Comparison of ENCODE assay signal across 17 cellular contexts in the genomic region with DNA sequence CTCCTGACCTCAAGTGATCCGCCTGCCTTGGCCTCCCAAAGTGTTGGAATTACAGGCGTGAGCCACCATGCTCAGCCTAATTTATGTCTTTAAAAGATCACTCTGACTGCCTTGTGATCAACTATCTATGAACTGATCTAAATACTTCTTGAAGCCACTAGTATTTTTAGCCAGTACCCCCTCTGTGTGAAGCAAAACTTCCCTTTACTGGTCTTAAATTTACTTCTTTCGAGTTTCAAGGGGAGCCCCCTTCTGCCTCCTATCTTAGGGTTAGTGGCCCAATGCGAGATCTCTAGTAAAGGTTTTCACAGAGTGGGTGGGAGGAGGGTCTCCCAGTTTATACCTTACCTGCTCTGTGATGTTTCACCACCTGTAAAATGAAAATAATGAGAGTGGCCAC.
DNase-seq lines count a peak whose midpoint lies in the region; ATAC-seq and TF ChIP-seq lines count a peak whose summit lies in the region.
"Had no signal": no experiment of that assay in that cellular context is flagged by ENCODE, and none has a peak within 500 bp of the region (broad histone marks: within the 10 kb centered on the region; RNA-seq: fewer than 3 reads in every experiment).

No MANE protein-coding gene starts in this region.

- no peak overlapping the region for H3K4me3 Mint-ChIP-seq in activated CD8-positive, alpha-beta T cell treated with anti-CD3 and anti-CD28 coated beads for 36 hours
- no peak overlapping the region for H3K4me3 Mint-ChIP-seq in activated CD8-positive, alpha-beta T cell treated with anti-CD3 and anti-CD28 coated beads, Interleukin-2, amount 10 ng/mL, durations not matched to agents 7 days and 5 days
- H3K4me3 Mint-ChIP-seq in activated naive CD8-positive, alpha-beta T cell treated with anti-CD3 and anti-CD28 coated beads for 36 hours: no peak overlapping the region
- peak overlapping the region; percentile 6 to 64 for H3K4me3 Mint-ChIP-seq in stimulated activated naive B cell treated with anti-CD40 and anti-IgM and Interleukin-4, amounts not matched to agents 10 μg/mL and 1 μg/mL and 100 μg/mL, for 72 hours
- H3K4me3 Mint-ChIP-seq in natural killer cell treated with Interleukin-12 subunit alpha and Interleukin-12 subunit beta and Interleukin-15 and Interleukin-18, amount 100 ng/mL, for 72 hours: no peak overlapping the region

- peak overlapping the region; percentile 7 for H3K27ac Mint-ChIP-seq in activated CD8-positive, alpha-beta T cell treated with anti-CD3 and anti-CD28 coated beads for 36 hours
- H3K27ac Mint-ChIP-seq in activated CD8-positive, alpha-beta T cell treated with anti-CD3 and anti-CD28 coated beads, Interleukin-2, amount 10 ng/mL, durations not matched to agents 7 days and 5 days: no peak overlapping the region
- peak overlapping the region; percentile 7 for H3K27ac Mint-ChIP-seq in activated naive CD8-positive, alpha-beta T cell treated with anti-CD3 and anti-CD28 coated beads for 36 hours
- H3K27ac Mint-ChIP-seq in stimulated activated naive B cell treated with anti-CD40 and anti-IgM and Interleukin-4, amounts not matched to agents 10 μg/mL and 1 μg/mL and 100 μg/mL, for 72 hours: peak overlapping the region; percentile 97
- no peak overlapping the region for H3K27ac Mint-ChIP-seq in natural killer cell treated with Interleukin-12 subunit alpha and Interleukin-12 subunit beta and Interleukin-15 and Interleukin-18, amount 100 ng/mL, for 72 hours

- POLR2A ChIA-PET in activated CD8-positive, alpha-beta T cell treated with anti-CD3 and anti-CD28 coated beads for 36 hours (lab: Charles Lee): interaction anchor here (0.6 to 1.8 kb wide), 3 partner anchors 12 to 508 kb away, joined by 3 to 11 read pairs (median 4); no protein-coding TSS in a partner anchor
- POLR2A ChIA-PET in activated CD8-positive, alpha-beta T cell treated with anti-CD3 and anti-CD28 coated beads, Interleukin-2, amount 10 ng/mL, durations not matched to agents 7 days and 5 days (lab: Charles Lee): no interaction called here

- H3K27me3 Mint-ChIP-seq in activated CD8-positive, alpha-beta T cell treated with anti-CD3 and anti-CD28 coated beads for 36 hours: no peaks in the 10 kb centered on the region
- no peaks in the 10 kb centered on the region for H3K27me3 Mint-ChIP-seq in activated CD8-positive, alpha-beta T cell treated with anti-CD3 and anti-CD28 coated beads, Interleukin-2, amount 10 ng/mL, durations not matched to agents 7 days and 5 days (ENCODE audit: low read depth)
- no peaks in the 10 kb centered on the region for H3K27me3 Mint-ChIP-seq in activated naive CD8-positive, alpha-beta T cell treated with anti-CD3 and anti-CD28 coated beads for 36 hours
- no peaks in the 10 kb centered on the region for H3K27me3 Mint-ChIP-seq in stimulated activated naive B cell treated with anti-CD40 and anti-IgM and Interleukin-4, amounts not matched to agents 10 μg/mL and 1 μg/mL and 100 μg/mL, for 72 hours
- H3K27me3 Mint-ChIP-seq in natural killer cell treated with Interleukin-12 subunit alpha and Interleukin-12 subunit beta and Interleukin-15 and Interleukin-18, amount 100 ng/mL, for 72 hours: peaks cover 26 to 57% of the 10 kb centered on the region in 2 donors

- DNase-seq in activated CD8-positive, alpha-beta T cell treated with anti-CD3 and anti-CD28 coated beads for 36 hours: no peak
- DNase-seq in activated CD8-positive, alpha-beta T cell treated with anti-CD3 and anti-CD28 coated beads, Interleukin-2, amount 10 ng/mL, durations not matched to agents 7 days and 5 days: no peak
- DNase-seq in GM20000 (ENCODE audit: low spot score): peak; percentile 46
- DNase-seq in activated naive CD8-positive, alpha-beta T cell treated with anti-CD3 and anti-CD28 coated beads for 36 hours: no peak
- peak; percentile 37 for DNase-seq in stimulated activated naive B cell treated with anti-CD40 and anti-IgM and Interleukin-4, amounts not matched to agents 10 μg/mL and 1 μg/mL and 100 μg/mL, for 72 hours
- no peak for DNase-seq in natural killer cell treated with Interleukin-12 subunit alpha and Interleukin-12 subunit beta and Interleukin-15 and Interleukin-18, amount 100 ng/mL, for 72 hours (ENCODE audit: low spot score)
- DNase-seq: 8988T, C1 segment of cervical spinal cord, Caco-2, DMS79, H7, IMR-90, NCI-H187 treated with DMSO at 0.1 percent for 48 hours, NCI-H774, SHP77 treated with DMSO at 0.1 percent for 48 hours had no signal

- peaks cover 74% of the 10 kb centered on the region for H3K4me1 Mint-ChIP-seq in activated CD8-positive, alpha-beta T cell treated with anti-CD3 and anti-CD28 coated beads for 36 hours (ENCODE audit: low read depth)
- peaks cover 55% of the 10 kb centered on the region for H3K4me1 Mint-ChIP-seq in activated CD8-positive, alpha-beta T cell treated with anti-CD3 and anti-CD28 coated beads, Interleukin-2, amount 10 ng/mL, durations not matched to agents 7 days and 5 days (ENCODE audit: low read depth)
- H3K4me1 Mint-ChIP-seq in activated naive CD8-positive, alpha-beta T cell treated with anti-CD3 and anti-CD28 coated beads for 36 hours: peaks cover 61% of the 10 kb centered on the region
- peaks cover 59 to 89% of the 10 kb centered on the region in 2 donors for H3K4me1 Mint-ChIP-seq in stimulated activated naive B cell treated with anti-CD40 and anti-IgM and Interleukin-4, amounts not matched to agents 10 μg/mL and 1 μg/mL and 100 μg/mL, for 72 hours
- peaks cover 10 to 19% of the 10 kb centered on the region in 2 donors for H3K4me1 Mint-ChIP-seq in natural killer cell treated with Interleukin-12 subunit alpha and Interleukin-12 subunit beta and Interleukin-15 and Interleukin-18, amount 100 ng/mL, for 72 hours (ENCODE audit: low read depth in 2 of 2)

- intact Hi-C loops in activated CD8-positive, alpha-beta T cell treated with anti-CD3 and anti-CD28 coated beads for 36 hours (cut with micrococcal nuclease): loop anchor here (5.0 kb wide), 1 partner anchor 33 kb away; no protein-coding TSS in a partner anchor

- H3K36me3 Mint-ChIP-seq in activated CD8-positive, alpha-beta T cell treated with anti-CD3 and anti-CD28 coated beads for 36 hours (ENCODE audit: low read depth): peaks cover 6% of the 10 kb centered on the region
- H3K36me3 Mint-ChIP-seq in activated CD8-positive, alpha-beta T cell treated with anti-CD3 and anti-CD28 coated beads, Interleukin-2, amount 10 ng/mL, durations not matched to agents 7 days and 5 days (ENCODE audit: low read depth): no peaks in the 10 kb centered on the region
- H3K36me3 Mint-ChIP-seq in activated naive CD8-positive, alpha-beta T cell treated with anti-CD3 and anti-CD28 coated beads for 36 hours: peaks cover 12% of the 10 kb centered on the region
- H3K36me3 Mint-ChIP-seq in stimulated activated naive B cell treated with anti-CD40 and anti-IgM and Interleukin-4, amounts not matched to agents 10 μg/mL and 1 μg/mL and 100 μg/mL, for 72 hours: peaks cover 9 to 11% of the 10 kb centered on the region in 2 donors
- H3K36me3 Mint-ChIP-seq in natural killer cell treated with Interleukin-12 subunit alpha and Interleukin-12 subunit beta and Interleukin-15 and Interleukin-18, amount 100 ng/mL, for 72 hours: no peaks in the 10 kb centered on the region

- no peak for TF ChIP-seq CTCF in activated CD8-positive, alpha-beta T cell treated with anti-CD3 and anti-CD28 coated beads for 36 hours (IDR thresholded peaks at IDR 0.05)
- no peak for TF ChIP-seq CTCF in GM20000 (IDR thresholded peaks at IDR 0.05; ENCODE audit: extremely low read depth, missing control alignments)

- peaks cover 6% of the 10 kb centered on the region for H3K9me3 Mint-ChIP-seq in activated CD8-positive, alpha-beta T cell treated with anti-CD3 and anti-CD28 coated beads for 36 hours
- no peaks in the 10 kb centered on the region for H3K9me3 Mint-ChIP-seq in activated CD8-positive, alpha-beta T cell treated with anti-CD3 and anti-CD28 coated beads, Interleukin-2, amount 10 ng/mL, durations not matched to agents 7 days and 5 days (ENCODE audit: insufficient read depth)
- H3K9me3 Mint-ChIP-seq in activated naive CD8-positive, alpha-beta T cell treated with anti-CD3 and anti-CD28 coated beads for 36 hours: peaks cover 11% of the 10 kb centered on the region
- H3K9me3 Mint-ChIP-seq in stimulated activated naive B cell treated with anti-CD40 and anti-IgM and Interleukin-4, amounts not matched to agents 10 μg/mL and 1 μg/mL and 100 μg/mL, for 72 hours: peaks cover 10 to 15% of the 10 kb centered on the region in 2 donors
- no peaks in the 10 kb centered on the region for H3K9me3 Mint-ChIP-seq in natural killer cell treated with Interleukin-12 subunit alpha and Interleukin-12 subunit beta and Interleukin-15 and Interleukin-18, amount 100 ng/mL, for 72 hours

- CTCF ChIA-PET in activated CD8-positive, alpha-beta T cell treated with anti-CD3 and anti-CD28 coated beads for 36 hours (lab: Charles Lee): interaction anchor here (1.4 to 2.3 kb wide), 2 partner anchors 9 to 12 kb away, joined by 7 to 16 read pairs; no protein-coding TSS in a partner anchor
- CTCF ChIA-PET in activated CD8-positive, alpha-beta T cell treated with anti-CD3 and anti-CD28 coated beads, Interleukin-2, amount 10 ng/mL, durations not matched to agents 7 days and 5 days (lab: Charles Lee): interaction anchor here (1.5 to 18.1 kb wide), 3 partner anchors 11 to 75 kb away, joined by 3 to 1062 read pairs (median 31); a partner anchor contains a TSS

- ATAC-seq in activated CD8-positive, alpha-beta T cell treated with anti-CD3 and anti-CD28 coated beads for 36 hours: no peak
- no peak for ATAC-seq in activated CD8-positive, alpha-beta T cell treated with anti-CD3 and anti-CD28 coated beads, Interleukin-2, amount 10 ng/mL, durations not matched to agents 7 days and 5 days
- ATAC-seq in stimulated activated naive B cell treated with anti-CD40 and anti-IgM and Interleukin-4, amounts not matched to agents 10 μg/mL and 1 μg/mL and 100 μg/mL, for 72 hours (replicated peaks): peak; percentile 58 to 64
- ATAC-seq in HG02840 (IDR thresholded peaks at IDR 0.05; ENCODE audit: low FRiP score, unreplicated experiment): no peak
- ATAC-seq in GM21619 (IDR thresholded peaks at IDR 0.05; ENCODE audit: unreplicated experiment): no peak
- ATAC-seq in natural killer cell treated with Interleukin-12 subunit alpha and Interleukin-12 subunit beta and Interleukin-15 and Interleukin-18, amount 100 ng/mL, for 72 hours: no peak

Comparison
In these comparisons a context has a peak if more than half of its experiments do, and no peak if none do; other contexts are left out.
1. H3K27ac Mint-ChIP-seq: peak in activated CD8-positive, alpha-beta T cell treated with anti-CD3 and anti-CD28 coated beads for 36 hours (single experiment), activated naive CD8-positive, alpha-beta T cell treated with anti-CD3 and anti-CD28 coated beads for 36 hours (single experiment) and stimulated activated naive B cell treated with anti-CD40 and anti-IgM and Interleukin-4, amounts not matched to agents 10 μg/mL and 1 μg/mL and 100 μg/mL, for 72 hours (single experiment); none in activated CD8-positive, alpha-beta T cell treated with anti-CD3 and anti-CD28 coated beads, Interleukin-2, amount 10 ng/mL, durations not matched to agents 7 days and 5 days (single experiment) and natural killer cell treated with Interleukin-12 subunit alpha and Interleukin-12 subunit beta and Interleukin-15 and Interleukin-18, amount 100 ng/mL, for 72 hours (0 of 2).
2. ATAC-seq: peak in stimulated activated naive B cell treated with anti-CD40 and anti-IgM and Interleukin-4, amounts not matched to agents 10 μg/mL and 1 μg/mL and 100 μg/mL, for 72 hours (2 of 2); none in activated CD8-positive, alpha-beta T cell treated with anti-CD3 and anti-CD28 coated beads for 36 hours (single experiment), activated CD8-positive, alpha-beta T cell treated with anti-CD3 and anti-CD28 coated beads, Interleukin-2, amount 10 ng/mL, durations not matched to agents 7 days and 5 days (single experiment), HG02840 (single experiment), GM21619 (single experiment) and natural killer cell treated with Interleukin-12 subunit alpha and Interleukin-12 subunit beta and Interleukin-15 and Interleukin-18, amount 100 ng/mL, for 72 hours (0 of 2).
3. DNase-seq: peak in GM20000 (single experiment) and stimulated activated naive B cell treated with anti-CD40 and anti-IgM and Interleukin-4, amounts not matched to agents 10 μg/mL and 1 μg/mL and 100 μg/mL, for 72 hours (single experiment); none in activated CD8-positive, alpha-beta T cell treated with anti-CD3 and anti-CD28 coated beads for 36 hours (single experiment), activated CD8-positive, alpha-beta T cell treated with anti-CD3 and anti-CD28 coated beads, Interleukin-2, amount 10 ng/mL, durations not matched to agents 7 days and 5 days (single experiment), activated naive CD8-positive, alpha-beta T cell treated with anti-CD3 and anti-CD28 coated beads for 36 hours (single experiment) and natural killer cell treated with Interleukin-12 subunit alpha and Interleukin-12 subunit beta and Interleukin-15 and Interleukin-18, amount 100 ng/mL, for 72 hours (single experiment).
4. H3K4me3 Mint-ChIP-seq: peak in stimulated activated naive B cell treated with anti-CD40 and anti-IgM and Interleukin-4, amounts not matched to agents 10 μg/mL and 1 μg/mL and 100 μg/mL, for 72 hours (2 of 2); none in activated CD8-positive, alpha-beta T cell treated with anti-CD3 and anti-CD28 coated beads for 36 hours (single experiment), activated CD8-positive, alpha-beta T cell treated with anti-CD3 and anti-CD28 coated beads, Interleukin-2, amount 10 ng/mL, durations not matched to agents 7 days and 5 days (single experiment), activated naive CD8-positive, alpha-beta T cell treated with anti-CD3 and anti-CD28 coated beads for 36 hours (single experiment) and natural killer cell treated with Interleukin-12 subunit alpha and Interleukin-12 subunit beta and Interleukin-15 and Interleukin-18, amount 100 ng/mL, for 72 hours (single experiment).